ENCODE assay signal across 8 cellular contexts in genomic region chr9:2925016-2925415, GRCh38.
"Had no signal": no experiment of that assay in that cellular context is flagged by ENCODE, and none has a peak within 500 bp of the region (broad histone marks: within the 10 kb centered on the region; RNA-seq: fewer than 3 reads in every experiment).

No MANE protein-coding gene starts in this region.

- ATAC-seq: GM12878 had no signal

- H3K4me3 ChIP-seq: GM12878 had no signal

- DNase-seq: GDM1, GF-D8 had no signal

- FAIRE-seq: G401.6, GM12878, GM12891, GM12892, GM18507, GM19239 had no signal
